Comparison of ENCODE assay signal across 1 cellular context in genomic region chr14:20305265-20306078, GRCh38.
A peak's percentile ranks its signal among the peaks of the same experiment; 100 is the strongest.
TF ChIP-seq lines count a peak whose summit lies in the region.

TSS of gene TTC5 (minus strand) at chr14:20305951. CDS start at chr14:20305937, 14 bp downstream.

TF ChIP-seq in K562, 482 proteins besides CTCF, POLR2A, EP300 and RAD21 (continued from another document and continues in another):
- TF ChIP-seq CHD7 (IDR thresholded peaks at IDR 0.05; ENCODE audit: low read depth, low read length) (no peak), TFAM (CRISPR knock-in tag; conservative IDR thresholded peaks at IDR 0.05) (no peak), ZNF121 (CRISPR knock-in tag; conservative IDR thresholded peaks at IDR 0.05) (no peak), ZNF253 (CRISPR knock-in tag; conservative IDR thresholded peaks at IDR 0.05) (no peak), AFF1 (IDR thresholded peaks at IDR 0.05; ENCODE audit: low read depth in 1 of 2, partially characterized antibody in 2 of 2) (peak in 1 of 2 experiments; percentile 53), ZNF696 (CRISPR knock-in tag; conservative IDR thresholded peaks at IDR 0.05) (no peak), FOS (IDR thresholded peaks at IDR 0.05; ENCODE audit: extremely low read depth, insufficient read length) (no peak), SAFB (IDR thresholded peaks at IDR 0.05; ENCODE audit: borderline replicate concordance, low read depth, low read length) (no peak), HINFP (tag; conservative IDR thresholded peaks at IDR 0.05; ENCODE audit: low read depth) (no peak), MLLT1 (IDR thresholded peaks at IDR 0.05) (peak in 1 of 2 experiments; percentile 70; a peak in 1 of 4 replicates), ATF1 (CRISPR knock-in tag; IDR thresholded peaks at IDR 0.05) (no peak), ATF1 (tag; IDR thresholded peaks at IDR 0.05) (peak; percentile 41; the same call in 1 of the 2 replicates), ZBTB26 (CRISPR knock-in tag; IDR thresholded peaks at IDR 0.05) (no peak), DACH1 (IDR thresholded peaks at IDR 0.05; ENCODE audit: partially characterized antibody) (no peak), CGGBP1 (CRISPR knock-in tag; IDR thresholded peaks at IDR 0.05) (no peak), TAF15 (IDR thresholded peaks at IDR 0.05; ENCODE audit: low read depth, low read length) (no peak), ZNF408 (CRISPR knock-in tag; IDR thresholded peaks at IDR 0.05; ENCODE audit: low read depth) (no peak), ZNF785 (CRISPR knock-in tag; IDR thresholded peaks at IDR 0.05) (no peak), HLTF (IDR thresholded peaks at IDR 0.05) (no peak), BRCA1 (IDR thresholded peaks at IDR 0.05) (no peak), BRCA1 (CRISPR knock-in tag; IDR thresholded peaks at IDR 0.05) (no peak), ZKSCAN1 (IDR thresholded peaks at IDR 0.05; ENCODE audit: low read depth, low read length) (no peak), CEBPB (tag; IDR thresholded peaks at IDR 0.05) (no peak), CBX5 (IDR thresholded peaks at IDR 0.05; ENCODE audit: borderline replicate concordance, low read depth) (no peak), ARHGAP35 (IDR thresholded peaks at IDR 0.05; ENCODE audit: partially characterized antibody) (no peak), MAFG (tag; conservative IDR thresholded peaks at IDR 0.05) (no peak), U2AF2 (optimal IDR thresholded peaks at IDR 0.05; ENCODE audit: low read depth, low read length) (no peak), ZNF197 (CRISPR knock-in tag; IDR thresholded peaks at IDR 0.05; ENCODE audit: low read depth) (no peak), ATF7 (IDR thresholded peaks at IDR 0.05) (no peak), XRCC5 (IDR thresholded peaks at IDR 0.05; ENCODE audit: low read depth, low read length) (0 out of 2 replicates have a peak, but pooled peaks have one; percentile 24), ZNF584 (CRISPR knock-in tag; IDR thresholded peaks at IDR 0.05; ENCODE audit: low read depth) (no peak), ARID2 (IDR thresholded peaks at IDR 0.05) (no peak), ARNT (IDR thresholded peaks at IDR 0.05) (peak; percentile 31 to 52; a peak in 1 of 4 replicates), ZNF280A (IDR thresholded peaks at IDR 0.05; ENCODE audit: low read depth, partially characterized antibody) (no peak), MCM3 (IDR thresholded peaks at IDR 0.05) (no peak), NCOA4 (IDR thresholded peaks at IDR 0.05; ENCODE audit: partially characterized antibody) (no peak), ATF4 (CRISPR knock-in tag; IDR thresholded peaks at IDR 0.05) (no peak), ZNF695 (CRISPR knock-in tag; IDR thresholded peaks at IDR 0.05) (no peak), TEAD4 (IDR thresholded peaks at IDR 0.05; ENCODE audit: low read length) (no peak), TEAD4 (CRISPR knock-in tag; IDR thresholded peaks at IDR 0.05; ENCODE audit: borderline replicate concordance) (no peak), ZNF507 (tag; conservative IDR thresholded peaks at IDR 0.05) (no peak), SMARCE1 (IDR thresholded peaks at IDR 0.05) (no peak), ETV1 (tag; conservative IDR thresholded peaks at IDR 0.05; ENCODE audit: low read depth) (no peak), NR3C1 (CRISPR knock-in tag; IDR thresholded peaks at IDR 0.05) (no peak), PHF8 (IDR thresholded peaks at IDR 0.05; ENCODE audit: borderline replicate concordance, low read length) (peak; percentile 47; the same call in 1 of the 2 replicates)
